Comparison of ENCODE assay signal across 14 cellular contexts in the genomic region with DNA sequence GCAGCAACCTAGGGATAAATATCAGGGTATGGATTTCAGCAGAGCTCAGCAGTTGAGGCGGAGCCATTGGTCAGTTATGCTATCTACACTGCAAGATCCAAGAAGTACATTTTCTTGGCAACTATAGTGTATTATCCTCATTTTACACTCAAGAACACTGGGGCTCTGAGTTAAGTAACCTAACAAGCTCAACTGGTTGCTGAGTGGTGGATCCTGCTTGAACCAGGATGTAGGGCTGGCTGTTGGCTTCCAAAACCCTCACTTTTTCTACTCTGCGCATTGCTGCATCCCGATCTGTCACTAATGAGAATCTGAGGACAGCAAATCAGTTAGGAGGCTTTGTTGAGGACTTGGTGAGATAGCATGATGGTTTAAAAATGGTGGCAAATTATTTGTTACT.
DNase-seq lines count a peak whose midpoint lies in the region; ATAC-seq and TF ChIP-seq lines count a peak whose summit lies in the region.
"Had no signal": no experiment of that assay in that cellular context is flagged by ENCODE, and none has a peak within 500 bp of the region (broad histone marks: within the 10 kb centered on the region; RNA-seq: fewer than 3 reads in every experiment).

No MANE protein-coding gene starts in this region.

- H2AFZ ChIP-seq in MM.1S (ENCODE audit: low read length): no peak overlapping the region

- H3K4me1 ChIP-seq in BLaER1 (peaks cover 40% of the 10 kb centered on the region), MM.1S (ENCODE audit: low read length) (peaks cover 13% of the 10 kb centered on the region), neutrophil (ENCODE audit: control insufficient read depth in 1 of 2, insufficient read depth in 1 of 2, low read depth in 1 of 2, low read length in 1 of 2) (peaks cover 56 to 57% of the 10 kb centered on the region in 2 experiments)

- H3K36me3 ChIP-seq in BLaER1 (no peaks in the 10 kb centered on the region), MM.1S (replicated peaks; ENCODE audit: insufficient read depth, low read length) (no peaks in the 10 kb centered on the region), neutrophil (no peaks in the 10 kb centered on the region)

- H3K4me2 ChIP-seq in BLaER1: peak overlapping the region; percentile 88
- peak overlapping the region; percentile 81 for H3K4me2 ChIP-seq in MM.1S (ENCODE audit: low read depth, low read length)

- H3K9ac ChIP-seq in BLaER1 (no peak overlapping the region), MM.1S (ENCODE audit: low read length) (no peak overlapping the region)

- TF ChIP-seq CTCF in MM.1S (IDR thresholded peaks at IDR 0.05; ENCODE audit: low read length) (no peak), epithelial cell of esophagus (IDR thresholded peaks at IDR 0.05; ENCODE audit: insufficient read depth, low read depth, low read length, missing control alignments) (no peak), neutrophil (IDR thresholded peaks at IDR 0.05) (no peak)

- H3F3A ChIP-seq in MM.1S (ENCODE audit: insufficient read depth, low read length): peaks cover 30% of the 10 kb centered on the region

- no peak for ATAC-seq in HG03432 (IDR thresholded peaks at IDR 0.05; ENCODE audit: unreplicated experiment)
- ATAC-seq: activated T-cell treated with anti-CD3 and anti-CD28 coated beads, Interleukin-2, amount 50 U/mL, for 4 hours; effector memory CD8-positive, alpha-beta T cell; SK-N-SH treated with all-trans-retinoic acid at 6 μM for 48 hours had no signal

- H3K9me3 ChIP-seq in BLaER1 (no peaks in the 10 kb centered on the region), MM.1S (replicated peaks; ENCODE audit: insufficient read depth, low read length) (no peaks in the 10 kb centered on the region), neutrophil (no peaks in the 10 kb centered on the region)

- no peaks in the 10 kb centered on the region for H3K9me2 ChIP-seq in MM.1S (replicated peaks; ENCODE audit: insufficient read depth, low read length)

- DNase-seq in MM.1S (no peak), epithelial cell of esophagus (ENCODE audit: low read depth) (peak; percentile 66), NCI-H1417 (lab: John Stamatoyannopoulos, UW) (no peak), pons (ENCODE audit: low spot score) (no peak), caudate nucleus (lab: John Stamatoyannopoulos, UW) (no peak)
- DNase-seq: activated CD4-positive, CD25-positive, alpha-beta regulatory T cell treated with anti-CD3 and anti-CD28 coated beads, Interleukin-2, amount 50 U/mL, for 72 hours; activated T-cell treated with anti-CD3 and anti-CD28 coated beads, Interleukin-2, amount 50 U/mL, for 4 hours; effector memory CD8-positive, alpha-beta T cell; H9; kidney glomerular epithelial cell had no signal

- H4K20me1 ChIP-seq in BLaER1 (peaks cover 29% of the 10 kb centered on the region), MM.1S (ENCODE audit: insufficient read depth, low read length) (no peaks in the 10 kb centered on the region)

- H3K27ac ChIP-seq in BLaER1 (no peak overlapping the region), MM.1S (ENCODE audit: low read length) (peak overlapping the region; percentile 88; the same call in 1 of the 2 replicates), neutrophil (peak overlapping the region; percentile 94), caudate nucleus (ENCODE audit: low read depth, low read length) (no peak overlapping the region)

- H3K79me2 ChIP-seq in MM.1S (ENCODE audit: low read length): peaks cover 48% of the 10 kb centered on the region

- H3K27me3 ChIP-seq in BLaER1 (no peaks in the 10 kb centered on the region), MM.1S (replicated peaks; ENCODE audit: insufficient read depth, low read length) (no peaks in the 10 kb centered on the region), neutrophil (no peaks in the 10 kb centered on the region)

- H3K4me3 ChIP-seq in BLaER1: no peak overlapping the region
- 0 out of 2 replicates have a peak overlapping the region, but pooled peaks have one; percentile 87 for H3K4me3 ChIP-seq in MM.1S (ENCODE audit: low read length)
- no peak overlapping the region for H3K4me3 ChIP-seq in epithelial cell of esophagus (ENCODE audit: low read length)
- peak overlapping the region in 1 of 2 experiments; percentile 80 for H3K4me3 ChIP-seq in neutrophil (ENCODE audit: low read depth in 1 of 2, low read length in 1 of 2)

Comparison
In these comparisons a context has a peak if more than half of its experiments do, and no peak if none do; other contexts are left out.
1. H3K27ac ChIP-seq: peak in MM.1S (single experiment) and neutrophil (single experiment); none in BLaER1 (single experiment) and caudate nucleus (single experiment).